In the genomic region with DNA sequence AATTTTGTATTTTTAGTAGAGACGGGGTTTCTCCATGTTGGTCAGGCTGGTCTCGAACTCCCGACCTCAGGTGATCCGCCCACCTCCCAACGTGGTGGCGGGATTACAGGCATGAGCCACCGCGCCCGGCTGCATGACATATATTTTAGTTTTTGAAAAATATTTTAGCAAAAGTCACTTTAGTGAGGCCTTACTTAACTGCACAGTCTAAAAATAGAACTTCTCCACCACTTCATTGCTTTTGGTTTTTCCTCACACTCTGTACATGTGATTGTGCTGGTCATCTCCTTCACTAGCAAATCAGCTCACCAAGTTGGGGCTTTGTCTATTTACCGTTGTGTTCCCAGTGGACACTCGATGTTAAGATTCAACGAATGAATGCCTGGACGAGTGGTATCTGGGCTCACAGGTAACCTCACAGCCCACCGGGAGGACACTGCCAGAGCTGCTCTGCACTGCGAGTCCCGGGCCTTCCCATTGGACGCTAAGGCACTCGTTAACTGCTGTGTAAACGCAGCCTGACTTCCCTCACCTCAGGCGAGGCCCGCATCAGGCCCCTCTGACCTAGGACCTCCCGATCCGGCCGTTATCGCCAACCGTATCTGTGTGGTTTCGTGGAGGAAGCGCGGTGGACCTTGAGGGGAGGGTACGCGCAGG, we compare ENCODE assay signal across 8 cellular contexts. TPM values are rescaled to one million over a fixed set of nuclear protein-coding genes. Genes with fewer than 3 reads are reported as not detected.
A peak's percentile ranks its signal among the peaks of the same experiment; 100 is the strongest.
DNase-seq lines count a peak whose midpoint lies in the region; ATAC-seq and TF ChIP-seq lines count a peak whose summit lies in the region.

No MANE protein-coding gene starts in this region.

- H3K4me3 ChIP-seq in cardiac fibroblast (replicated peaks in 1 of 2; ENCODE audit: low read depth in 2 of 2, low read length in 2 of 2): peak overlapping the region; percentile 56 to 73
- H3K4me3 ChIP-seq in spleen: peak overlapping the region; percentile 51 to 80 (median 62)

- H3K27me3 ChIP-seq in spleen (replicated peaks in 1 of 7): no peaks in the 10 kb centered on the region

- no peak for TF ChIP-seq CTCF in cardiac fibroblast (IDR thresholded peaks at IDR 0.05; ENCODE audit: low read depth, low read length)
- TF ChIP-seq CTCF in spleen (IDR thresholded peaks at IDR 0.05 in 8 of 11, conservative IDR thresholded peaks at IDR 0.05 in 3 of 11): no peak

- peaks cover 0 to 23% (median 9%) of the 10 kb centered on the region in 6 donors for H3K4me1 ChIP-seq in spleen

- no peaks in the 10 kb centered on the region for H3K36me3 ChIP-seq in spleen

- intact Hi-C loops in spleen (cut with DNase I; ENCODE audit: low total_unique reads): no loop called here

- 1 to 3% (median 2%) methylated on average over 31 of the region's 31 CpGs for WGBS in spleen, 5 donors

- no peaks in the 10 kb centered on the region for H3K9me3 ChIP-seq in spleen

- no peak for DNase-seq in activated CD4-positive, CD25-positive, alpha-beta regulatory T cell (lab: John Stamatoyannopoulos, UW)
- DNase-seq in NAMALWA (ENCODE audit: low spot score) (peak; percentile 86), T-helper 1 cell (peak in 3 of 5 donors; percentile 14 to 54 (median 33)), cardiac fibroblast (ENCODE audit: low read depth in 2 of 2) (peak; percentile 66 to 72), inferior parietal cortex (ENCODE audit: extremely low spot score) (peak; percentile 65), spleen (peak; percentile 87)

- peak overlapping the region; percentile 87 to 99 (median 95) for H3K27ac ChIP-seq in spleen

- peak; percentile 16 to 25 for ATAC-seq in activated CD4-positive, CD25-positive, alpha-beta regulatory T cell treated with anti-CD3 and anti-CD28 coated beads, Interleukin-2, amount 50 U/mL, for 24 hours
- ATAC-seq in HG02678 (IDR thresholded peaks at IDR 0.05; ENCODE audit: unreplicated experiment): peak; percentile 35

- TF ChIP-seq POLR2A in spleen (IDR thresholded peaks at IDR 0.05): no peak

RNA-seq across cellular contexts. Expression of gene ZNF692, which starts 14.0 kb away (rescaled TPM):
- 10 to 100 TPM; 33.5 to 81.1 (median 45.9) TPM for total RNA-seq in spleen
- polyA plus RNA-seq in spleen: 100 to 1,000 TPM in 2 of 3 donors, 10 to 100 TPM in 1; 57.1 to 138 (median 125) TPM

RNA-seq across cellular contexts. Expression of gene PGBD2, which starts 33.2 kb away (rescaled TPM):
- total RNA-seq in spleen: 10 to 100 TPM in 6 of 7 donors, 1 to 10 TPM in 1; 10.0 to 23.1 (median 12.3) TPM
- 10 to 100 TPM in 1 of 3 donors, 1 to 10 TPM in 2; 7.2 to 11.7 (median 9.9) TPM for polyA plus RNA-seq in spleen

RNA-seq across cellular contexts. Expression of gene ZNF672, which starts 34.9 kb away (rescaled TPM):
- total RNA-seq in spleen: 10 to 100 TPM; 32.6 to 43.1 (median 41.3) TPM
- 10 to 100 TPM; 13.2 to 19.8 (median 16.6) TPM for polyA plus RNA-seq in spleen

RNA-seq across cellular contexts. Expression of gene SH3BP5L, which starts 47.2 kb away (rescaled TPM):
- 10 to 100 TPM; 29.1 to 43.3 (median 30.7) TPM for total RNA-seq in spleen
- 10 to 100 TPM; 10.1 to 23.1 (median 11.3) TPM for polyA plus RNA-seq in spleen

Comparison
In these comparisons a context has a peak if more than half of its experiments do, and no peak if none do; other contexts are left out.
1. DNase-seq: peak in NAMALWA (single experiment), T-helper 1 cell (3 of 5), cardiac fibroblast (2 of 2), inferior parietal cortex (single experiment) and spleen (single experiment); none in activated CD4-positive, CD25-positive, alpha-beta regulatory T cell (0 of 4).